8 cellular contexts compared by ENCODE assay signal in genomic region chr2:206274434-206275273, GRCh38. TPM values are rescaled to one million over a fixed set of nuclear protein-coding genes. Genes with fewer than 3 reads are reported as not detected.
DNase-seq lines count a peak whose midpoint lies in the region; ATAC-seq and TF ChIP-seq lines count a peak whose summit lies in the region.

Gene ZDBF2, plus strand, starts transcription at chr2:206274663. Its CDS starts 7,187 bp downstream, at chr2:206281850.

- no peaks in the 10 kb centered on the region for H3K36me3 ChIP-seq in Karpas-422 (ENCODE audit: insufficient read depth, low read length)

- peak within 1 kb of the TSS; percentile 73 for H3K4me3 ChIP-seq in Karpas-422 (ENCODE audit: low read length)

- H2AFZ ChIP-seq in Karpas-422 (ENCODE audit: low read length): peak within 1 kb of the TSS; percentile 53

- H3K4me2 ChIP-seq in Karpas-422 (ENCODE audit: low read depth, low read length, poor library complexity, severe bottlenecking): peak within 1 kb of the TSS; percentile 70

- no peaks in the 10 kb centered on the region for H3K27me3 ChIP-seq in Karpas-422 (ENCODE audit: low read length)

- no peaks in the 10 kb centered on the region for H3K9me3 ChIP-seq in Karpas-422 (ENCODE audit: low read length)

- DNase-seq in Karpas-422 (peak; percentile 56), left colon (peak; percentile 32 to 60), NOMO-1 treated with DMSO at 0.1 percent for 48 hours (lab: John Stamatoyannopoulos, UW; ENCODE audit: unreplicated experiment) (no peak)
- DNase-seq in activated CD4-positive, CD25-positive, alpha-beta regulatory T cell (lab: John Stamatoyannopoulos, UW): peak in 3 of 4 experiments; percentile 6 to 27 (median 7)
- peak; percentile 40 to 55 for DNase-seq in stimulated activated CD4-positive, alpha-beta T cell treated with anti-CD3 and anti-CD28 coated beads, Interleukin-2, amount 100 ng/mL, for 24 hours

- peak within 1 kb of the TSS; percentile 72 for H3K9ac ChIP-seq in Karpas-422 (ENCODE audit: low read length)

- intact Hi-C loops in left colon (cut with DNase I, micrococcal nuclease): no loop called here

- TF ChIP-seq POLR2A in GM10847 (IDR thresholded peaks at IDR 0.05; ENCODE audit: extremely low read depth, insufficient read length): peak; percentile 23

- ATAC-seq in GM21737 (IDR thresholded peaks at IDR 0.05; ENCODE audit: unreplicated experiment) (peak; percentile 78), left colon (peak; percentile 98)

- H3K4me1 ChIP-seq in Karpas-422 (ENCODE audit: low read length): peaks cover 10% of the 10 kb centered on the region

- no peaks in the 10 kb centered on the region for H3K9me2 ChIP-seq in Karpas-422 (replicated peaks; ENCODE audit: insufficient read depth, low read length)

- H3K27ac ChIP-seq in Karpas-422 (ENCODE audit: low read length) (no peak within 1 kb of the TSS), cingulate gyrus (ENCODE audit: low read depth, low read length) (peak within 1 kb of the TSS; percentile 44)

- no peaks in the 10 kb centered on the region for H4K20me1 ChIP-seq in Karpas-422 (ENCODE audit: insufficient read depth, low read depth, low read length)

- H3K79me2 ChIP-seq in Karpas-422 (ENCODE audit: low read length): no peaks in the 10 kb centered on the region

RNA-seq across cellular contexts. Expression of gene ZDBF2, which starts in this region (rescaled TPM):
- total RNA-seq in Karpas-422 (2014; rRNA removed; shearing (Covaris generic); ENCODE audit: low replicate concordance): 1.9 and 2.5 TPM in 2 replicates
- total RNA-seq in left colon: 1 to 10 TPM; 3.2 to 5.1 TPM
